14 cellular contexts compared by ENCODE assay signal in the genomic region with DNA sequence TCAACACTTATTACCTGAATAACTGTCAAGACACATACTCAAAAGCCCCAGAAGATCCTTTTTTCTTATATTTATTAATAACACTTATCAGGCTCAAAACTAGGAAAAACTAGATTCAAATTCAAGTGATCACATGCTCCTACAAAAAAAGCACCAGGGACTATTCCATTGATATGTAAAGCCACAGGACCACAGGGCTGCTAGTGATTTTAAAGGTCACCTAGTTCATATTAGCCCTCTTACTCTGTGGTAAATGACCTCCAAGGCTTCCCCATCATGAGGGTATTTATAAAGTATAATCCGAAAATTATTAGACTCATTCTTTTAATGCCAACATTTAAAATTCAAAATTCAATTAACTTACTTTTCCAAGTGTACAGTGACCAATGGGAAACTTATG.
"Had no signal": no experiment of that assay in that cellular context is flagged by ENCODE, and none has a peak within 500 bp of the region (broad histone marks: within the 10 kb centered on the region; RNA-seq: fewer than 3 reads in every experiment).

No MANE protein-coding gene starts in this region.

- H3K9me3 ChIP-seq: gastroesophageal sphincter, lower lobe of right lung had no signal

- H3K27ac Mint-ChIP-seq: activated B cell treated with CpG ODN at 0.5 μM for 24 hours, naive B cell, T-cell had no signal

- H3K27me3 ChIP-seq: gastroesophageal sphincter had no signal

- ATAC-seq: activated T-cell treated with anti-CD3 and anti-CD28 coated beads, Interleukin-2, amount 50 U/mL, for 4 hours; gastroesophageal sphincter; left cardiac atrium; lower lobe of right lung; T-cell had no signal

- H3K27me3 Mint-ChIP-seq: activated B cell treated with CpG ODN at 0.5 μM for 24 hours; central memory CD8-positive, alpha-beta T cell; naive B cell; T-cell had no signal

- H3K4me3 ChIP-seq: gastroesophageal sphincter, lower lobe of right lung had no signal

- H3K27ac ChIP-seq: gastroesophageal sphincter, lower lobe of right lung, parathyroid adenoma had no signal

- DNase-seq: activated B cell treated with CpG ODN at 0.5 μM for 24 hours; activated CD4-positive, alpha-beta T cell treated with anti-CD3 and anti-CD28 coated beads, Interleukin-2, amount 50 U/mL, for 1 hour; activated gamma-delta T cell; activated T-cell treated with anti-CD3 and anti-CD28 coated beads, Interleukin-2, amount 50 U/mL, for 4 hours; left cardiac atrium; lower lobe of right lung; naive B cell; stimulated activated CD4-positive, alpha-beta T cell treated with anti-CD3 and anti-CD28 coated beads, Interleukin-4, amount 100 ng/mL, for 4 hours; T-cell; T1000; trophoblast cell had no signal

- H3K4me1 ChIP-seq: lower lobe of right lung had no signal

- H3K4me1 Mint-ChIP-seq: activated B cell treated with CpG ODN at 0.5 μM for 24 hours; central memory CD8-positive, alpha-beta T cell; naive B cell; T-cell had no signal

- H3K9me3 Mint-ChIP-seq: activated B cell treated with CpG ODN at 0.5 μM for 24 hours; activated T-cell treated with anti-CD3 and anti-CD28 coated beads, Interleukin-2, amount 50 U/mL, for 4 hours; central memory CD8-positive, alpha-beta T cell; naive B cell; T-cell had no signal

- H3K4me3 Mint-ChIP-seq: activated B cell treated with CpG ODN at 0.5 μM for 24 hours; activated T-cell treated with anti-CD3 and anti-CD28 coated beads, Interleukin-2, amount 50 U/mL, for 4 hours; central memory CD8-positive, alpha-beta T cell; naive B cell; T-cell had no signal

- H3K9ac ChIP-seq: parathyroid adenoma had no signal
